Comparison of ENCODE assay signal across 9 cellular contexts in the genomic region with DNA sequence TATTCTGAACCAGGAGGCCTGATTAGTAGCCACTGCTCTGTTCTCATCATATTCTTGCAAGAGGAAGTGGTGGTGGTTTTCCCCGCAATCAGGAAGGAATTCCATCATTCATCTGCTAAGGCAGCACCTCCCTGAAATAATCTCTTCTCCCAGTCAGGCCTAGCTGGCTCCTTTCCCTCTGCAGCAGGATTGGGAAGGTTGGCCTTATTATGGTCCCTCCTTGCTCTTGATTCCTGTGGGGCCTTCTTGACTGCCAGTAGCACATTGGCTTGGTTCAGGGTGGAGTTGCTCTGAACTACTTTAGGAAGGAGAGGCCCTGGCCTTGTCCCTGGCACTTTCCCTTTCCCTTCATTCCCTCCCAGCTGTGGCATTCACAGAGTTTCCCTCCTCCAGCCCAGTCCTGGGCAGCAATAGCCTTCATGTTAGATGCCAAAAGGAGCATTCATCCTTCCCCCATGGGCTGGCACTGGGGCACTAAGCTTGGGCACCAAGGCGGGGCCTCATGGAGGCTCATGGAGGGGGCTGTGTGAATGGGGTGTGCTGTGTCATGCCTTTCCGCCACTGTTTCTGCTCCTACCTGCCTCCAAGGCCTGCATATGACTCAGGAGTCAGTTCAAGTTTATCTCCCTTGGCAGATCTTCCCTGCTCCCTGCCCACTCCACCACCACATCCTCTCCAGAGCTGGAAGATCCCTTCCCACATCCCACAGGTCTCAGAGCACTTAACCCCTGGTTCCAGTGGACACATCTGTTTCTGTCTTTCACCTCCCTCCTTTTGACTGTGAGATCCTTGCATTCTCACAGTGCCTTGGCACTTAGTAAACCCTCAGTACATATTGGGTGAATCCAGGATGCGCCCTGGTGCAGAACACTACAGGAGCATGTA. TPM values are rescaled to one million over a fixed set of nuclear protein-coding genes. Genes with fewer than 3 reads are reported as not detected.
DNase-seq lines count a peak whose midpoint lies in the region; ATAC-seq, FAIRE-seq and TF ChIP-seq lines count a peak whose summit lies in the region.
"Had no signal": no experiment of that assay in that cellular context is flagged by ENCODE, and none has a peak within 500 bp of the region (broad histone marks: within the 10 kb centered on the region; RNA-seq: fewer than 3 reads in every experiment).

No MANE protein-coding gene starts in this region.

- intact Hi-C loops in Caco-2 (cut with micrococcal nuclease; ENCODE audit: unreplicated experiment) = no loop called here

- no peaks in the 10 kb centered on the region for H3K79me2 ChIP-seq in GM23248 (ENCODE audit: insufficient read depth)

- peak overlapping the region; percentile 97 for H3K27ac ChIP-seq in GM23248
- H3K27ac ChIP-seq in esophagus (ENCODE audit: low read depth in 2 of 2, low read length in 1 of 2) = peak overlapping the region; percentile 85 to 94
- H3K27ac ChIP-seq: prostate gland had no signal

- 42 to 48% methylated on average over 4 of the region's 4 CpGs for WGBS in GM23248 (ENCODE audit: low coverage in 1 of 2, low lambda C conversion rate in 2 of 2, missing lambda C conversion rate in 2 of 2), 2 experiments
- WGBS in esophagus, 2 donors = 55 to 58% methylated on average over 4 of the region's 4 CpGs

- DNase-seq in GM23248 (peak; percentile 91), RCC 7860 (ENCODE audit: low spot score) (peak; percentile 93), HUDEP-2 (lab: John Stamatoyannopoulos, UW; ENCODE audit: unreplicated experiment in 76 of 76) (no peak), Caco-2 (no peak)

- peaks cover 2% of the 10 kb centered on the region for H3K27me3 Mint-ChIP-seq in Caco-2 (ENCODE audit: insufficient read depth, unreplicated experiment)

- no peak overlapping the region for H3K4me3 ChIP-seq in GM23248
- no peak overlapping the region for H3K4me3 ChIP-seq in esophagus (ENCODE audit: low read depth in 1 of 2, low read length in 2 of 2)
- H3K4me3 ChIP-seq in skeletal muscle satellite cell (ENCODE audit: low read length) = peak overlapping the region; percentile 19
- H3K4me3 ChIP-seq in Caco-2 (ENCODE audit: low read depth, low read length) = no peak overlapping the region
- H3K4me3 ChIP-seq: prostate gland had no signal

- no peaks in the 10 kb centered on the region for H3K4me1 Mint-ChIP-seq in Caco-2 (ENCODE audit: low read depth, unreplicated experiment)

- no peak for TF ChIP-seq CTCF in Caco-2 (IDR thresholded peaks at IDR 0.05; ENCODE audit: insufficient read depth in 1 of 2, low read depth in 1 of 2, low read length in 1 of 2, severe bottlenecking in 1 of 2, unreplicated experiment in 1 of 2)

- no peaks in the 10 kb centered on the region for H4K20me1 ChIP-seq in GM23248 (ENCODE audit: insufficient read depth)

- H3K27me3 ChIP-seq in GM23248 (replicated peaks; ENCODE audit: insufficient read depth) (no peaks in the 10 kb centered on the region), esophagus (ENCODE audit: control insufficient read depth in 1 of 2, insufficient read depth in 2 of 2, low read length in 2 of 2) (no peaks in the 10 kb centered on the region), skeletal muscle satellite cell (ENCODE audit: control insufficient read depth, insufficient read depth, low read length) (no peaks in the 10 kb centered on the region), Caco-2 (replicated peaks; ENCODE audit: control insufficient read depth, insufficient read depth, low read length) (no peaks in the 10 kb centered on the region; the same call in 1 of the 2 replicates)

- H3K9me3 ChIP-seq in GM23248 (ENCODE audit: low read depth) (no peaks in the 10 kb centered on the region), esophagus (ENCODE audit: control insufficient read depth in 2 of 2, insufficient read depth in 1 of 2, low read depth in 1 of 2, low read length in 1 of 2) (no peaks in the 10 kb centered on the region), skeletal muscle satellite cell (replicated peaks; ENCODE audit: low read length) (no peaks in the 10 kb centered on the region), Caco-2 (no peaks in the 10 kb centered on the region)
- H3K9me3 ChIP-seq: prostate gland had no signal

- H3K4me1 ChIP-seq in GM23248 (ENCODE audit: insufficient read depth) (peaks cover 21% of the 10 kb centered on the region), esophagus (ENCODE audit: control insufficient read depth in 2 of 2, insufficient read depth in 2 of 2, low read length in 1 of 2) (peaks cover 0 to 21% of the 10 kb centered on the region in 2 donors), skeletal muscle satellite cell (ENCODE audit: control insufficient read depth, insufficient read depth, low read length) (peaks cover 33% of the 10 kb centered on the region), Caco-2 (no peaks in the 10 kb centered on the region)
- H3K4me1 ChIP-seq: prostate gland had no signal

- H3K4me2 ChIP-seq in GM23248 (ENCODE audit: unreplicated experiment) (peak overlapping the region; percentile 70), skeletal muscle satellite cell (ENCODE audit: low read length) (peak overlapping the region; percentile 29)

- H3K9ac ChIP-seq in GM23248 (peak overlapping the region; percentile 76), skeletal muscle satellite cell (ENCODE audit: low read depth, low read length) (peak overlapping the region; percentile 68)

- no peaks in the 10 kb centered on the region for H3K9me2 ChIP-seq in GM23248 (ENCODE audit: insufficient read depth)

- ATAC-seq in HG02885 (IDR thresholded peaks at IDR 0.05; ENCODE audit: poor library complexity, unreplicated experiment) = no peak

- peak overlapping the region; percentile 55 for H2AFZ ChIP-seq in GM23248

- peaks cover 25% of the 10 kb centered on the region for H3F3A ChIP-seq in GM23248 (ENCODE audit: insufficient read depth)

- in situ Hi-C loops in GM23248 (cut with MboI) = no loop called here

- H3K9me3 Mint-ChIP-seq in Caco-2 (ENCODE audit: unreplicated experiment) = no peaks in the 10 kb centered on the region

- no peak overlapping the region for H3K4me3 Mint-ChIP-seq in Caco-2 (ENCODE audit: unreplicated experiment)

- H3K27ac Mint-ChIP-seq in Caco-2 (ENCODE audit: unreplicated experiment) = no peak overlapping the region

- peak; percentile 84 for FAIRE-seq in RCC 7860 (lab: Jason Lieb, UNC)
- FAIRE-seq: TTC549 had no signal

- POLR2A ChIA-PET in Caco-2 (lab: Charles Lee) = no interaction called here

- H3K36me3 ChIP-seq in GM23248 (ENCODE audit: low read depth) (no peaks in the 10 kb centered on the region), esophagus (ENCODE audit: control insufficient read depth in 2 of 2, insufficient read depth in 2 of 2, low read length in 1 of 2) (no peaks in the 10 kb centered on the region), skeletal muscle satellite cell (ENCODE audit: insufficient read depth, low read length) (no peaks in the 10 kb centered on the region), Caco-2 (ENCODE audit: control insufficient read depth, insufficient read depth, low read length) (no peaks in the 10 kb centered on the region)
- H3K36me3 ChIP-seq: prostate gland had no signal

- CTCF ChIA-PET in Caco-2 (lab: Charles Lee) = no interaction called here

- BruUV-seq in Caco-2 (replicated peaks; lab: Mats Ljungman, UMichigan) = no TSS peak

- no peaks in the 10 kb centered on the region for H3K36me3 Mint-ChIP-seq in Caco-2 (ENCODE audit: insufficient read depth, unreplicated experiment)

RNA-seq across cellular contexts. Expression of a gene that starts 27.6 kb away (rescaled TPM):
- total RNA-seq in GM23248 (2014; rRNA removed; shearing (Covaris generic)) = 405 and 506 TPM in 2 replicates
- polyA plus RNA-seq in GM23248 (2016; fragmentation: Nextera tagmentation; extraction: Ambion mirVana) = 519 and 523 TPM in 2 replicates
- polyA plus RNA-seq in esophagus = 100 to 1,000 TPM; 130 to 161 TPM
- 298 TPM in 2 replicates for total RNA-seq in skeletal muscle satellite cell (2012; rRNA removed)
- 50.4 and 61.4 TPM in 2 replicates for total RNA-seq in Caco-2 (2022)

Comparison
In these comparisons a context has a peak if more than half of its experiments do, and no peak if none do; other contexts are left out.
1. DNase-seq: peak in GM23248 (single experiment) and RCC 7860 (single experiment); none in HUDEP-2 (0 of 76) and Caco-2 (0 of 2).